1 cellular context compared by ENCODE assay signal in the genomic region with DNA sequence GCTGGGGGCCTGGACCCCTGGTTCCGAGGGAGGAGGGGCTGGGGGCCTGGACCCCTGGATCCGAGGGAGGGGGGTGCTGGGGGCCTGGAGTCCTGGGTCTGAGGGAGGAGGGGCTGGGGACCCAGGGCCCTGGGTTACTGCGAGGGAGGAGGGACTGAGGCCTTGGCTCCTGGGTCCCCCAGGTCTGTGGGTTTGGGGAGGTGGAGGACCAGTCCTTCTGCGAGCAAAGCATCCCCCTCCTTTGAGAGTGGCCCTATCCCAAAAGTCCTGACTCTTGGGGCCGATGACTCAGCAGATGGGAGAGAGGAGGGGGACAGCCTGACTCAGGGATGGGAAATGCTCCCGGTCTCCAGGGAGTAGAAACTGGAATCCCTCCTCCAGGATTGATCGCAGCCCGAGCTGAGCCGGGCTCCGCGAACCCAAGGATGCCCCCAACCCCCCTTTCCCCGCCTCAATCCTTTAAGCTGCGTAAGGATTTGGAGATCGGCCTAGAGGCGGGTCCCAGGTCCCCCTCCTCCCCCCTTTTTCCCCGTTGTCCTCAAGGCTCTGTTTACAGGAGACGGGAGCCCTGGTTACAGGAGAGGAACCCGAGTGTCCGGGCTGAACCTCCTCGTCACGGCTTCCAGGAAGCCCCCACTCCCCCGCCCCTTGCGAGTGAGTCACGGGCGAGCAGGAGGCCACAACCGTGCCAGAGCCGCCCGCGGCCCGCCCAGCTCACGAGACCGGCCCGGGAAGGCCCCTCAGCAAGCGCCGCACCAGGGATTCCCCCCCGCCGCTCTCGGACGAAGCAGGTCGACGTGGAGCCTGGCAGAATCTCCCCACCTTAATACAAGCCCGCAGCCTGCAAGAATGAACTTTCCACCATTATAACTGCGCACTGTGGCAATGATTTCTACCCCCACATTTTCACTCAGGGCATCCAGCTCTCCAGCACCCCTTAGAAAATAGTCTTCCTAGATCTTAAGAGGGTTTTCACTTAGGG.
A peak's percentile ranks its signal among the peaks of the same experiment; 100 is the strongest.
TF ChIP-seq lines count a peak whose summit lies in the region.

No MANE protein-coding gene starts in this region.

TF ChIP-seq in A549, 52 proteins besides CTCF, POLR2A, EP300 and RAD21 (continued from another document):
- TF ChIP-seq, protein P1, sequence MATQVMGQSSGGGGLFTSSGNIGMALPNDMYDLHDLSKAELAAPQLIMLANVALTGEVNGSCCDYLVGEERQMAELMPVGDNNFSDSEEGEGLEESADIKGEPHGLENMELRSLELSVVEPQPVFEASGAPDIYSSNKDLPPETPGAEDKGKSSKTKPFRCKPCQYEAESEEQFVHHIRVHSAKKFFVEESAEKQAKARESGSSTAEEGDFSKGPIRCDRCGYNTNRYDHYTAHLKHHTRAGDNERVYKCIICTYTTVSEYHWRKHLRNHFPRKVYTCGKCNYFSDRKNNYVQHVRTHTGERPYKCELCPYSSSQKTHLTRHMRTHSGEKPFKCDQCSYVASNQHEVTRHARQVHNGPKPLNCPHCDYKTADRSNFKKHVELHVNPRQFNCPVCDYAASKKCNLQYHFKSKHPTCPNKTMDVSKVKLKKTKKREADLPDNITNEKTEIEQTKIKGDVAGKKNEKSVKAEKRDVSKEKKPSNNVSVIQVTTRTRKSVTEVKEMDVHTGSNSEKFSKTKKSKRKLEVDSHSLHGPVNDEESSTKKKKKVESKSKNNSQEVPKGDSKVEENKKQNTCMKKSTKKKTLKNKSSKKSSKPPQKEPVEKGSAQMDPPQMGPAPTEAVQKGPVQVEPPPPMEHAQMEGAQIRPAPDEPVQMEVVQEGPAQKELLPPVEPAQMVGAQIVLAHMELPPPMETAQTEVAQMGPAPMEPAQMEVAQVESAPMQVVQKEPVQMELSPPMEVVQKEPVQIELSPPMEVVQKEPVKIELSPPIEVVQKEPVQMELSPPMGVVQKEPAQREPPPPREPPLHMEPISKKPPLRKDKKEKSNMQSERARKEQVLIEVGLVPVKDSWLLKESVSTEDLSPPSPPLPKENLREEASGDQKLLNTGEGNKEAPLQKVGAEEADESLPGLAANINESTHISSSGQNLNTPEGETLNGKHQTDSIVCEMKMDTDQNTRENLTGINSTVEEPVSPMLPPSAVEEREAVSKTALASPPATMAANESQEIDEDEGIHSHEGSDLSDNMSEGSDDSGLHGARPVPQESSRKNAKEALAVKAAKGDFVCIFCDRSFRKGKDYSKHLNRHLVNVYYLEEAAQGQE (IDR thresholded peaks at IDR 0.05): no peak
- no peak for TF ChIP-seq ESRRA (IDR thresholded peaks at IDR 0.05; ENCODE audit: borderline replicate concordance, low read length)
- TF ChIP-seq SREBF2 (IDR thresholded peaks at IDR 0.05): no peak
- TF ChIP-seq, protein P2, sequence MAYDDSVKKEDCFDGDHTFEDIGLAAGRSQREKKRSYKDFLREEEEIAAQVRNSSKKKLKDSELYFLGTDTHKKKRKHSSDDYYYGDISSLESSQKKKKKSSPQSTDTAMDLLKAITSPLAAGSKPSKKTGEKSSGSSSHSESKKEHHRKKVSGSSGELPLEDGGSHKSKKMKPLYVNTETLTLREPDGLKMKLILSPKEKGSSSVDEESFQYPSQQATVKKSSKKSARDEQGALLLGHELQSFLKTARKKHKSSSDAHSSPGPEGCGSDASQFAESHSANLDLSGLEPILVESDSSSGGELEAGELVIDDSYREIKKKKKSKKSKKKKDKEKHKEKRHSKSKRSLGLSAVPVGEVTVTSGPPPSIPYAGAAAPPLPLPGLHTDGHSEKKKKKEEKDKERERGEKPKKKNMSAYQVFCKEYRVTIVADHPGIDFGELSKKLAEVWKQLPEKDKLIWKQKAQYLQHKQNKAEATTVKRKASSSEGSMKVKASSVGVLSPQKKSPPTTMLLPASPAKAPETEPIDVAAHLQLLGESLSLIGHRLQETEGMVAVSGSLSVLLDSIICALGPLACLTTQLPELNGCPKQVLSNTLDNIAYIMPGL (CRISPR knock-in tag; IDR thresholded peaks at IDR 0.05; ENCODE audit: borderline replicate concordance): no peak
- peak; percentile 94 for TF ChIP-seq HOXA7 (CRISPR knock-in tag; IDR thresholded peaks at IDR 0.05)
- no peak for TF ChIP-seq ZSCAN20 (CRISPR knock-in tag; IDR thresholded peaks at IDR 0.05)
- TF ChIP-seq HOXB5 (CRISPR knock-in tag; IDR thresholded peaks at IDR 0.05): peak; percentile 58
- TF ChIP-seq MAFK (IDR thresholded peaks at IDR 0.05; ENCODE audit: partially characterized antibody): peak; percentile 100
- TF ChIP-seq ZNF302 (CRISPR knock-in tag; IDR thresholded peaks at IDR 0.05): no peak
- TF ChIP-seq CBX2 (IDR thresholded peaks at IDR 0.05; ENCODE audit: borderline replicate concordance, low read depth): no peak
- no peak for TF ChIP-seq CBX8 (IDR thresholded peaks at IDR 0.05)
- TF ChIP-seq BHLHE40 (IDR thresholded peaks at IDR 0.05; ENCODE audit: low read depth, low read length): peak; percentile 100
- TF ChIP-seq TP53 (CRISPR knock-in tag; IDR thresholded peaks at IDR 0.05): peak; percentile 76; the same call in 1 of the 2 replicates
- peak; percentile 87 for TF ChIP-seq JUNB (IDR thresholded peaks at IDR 0.05)
- TF ChIP-seq, protein P3, sequence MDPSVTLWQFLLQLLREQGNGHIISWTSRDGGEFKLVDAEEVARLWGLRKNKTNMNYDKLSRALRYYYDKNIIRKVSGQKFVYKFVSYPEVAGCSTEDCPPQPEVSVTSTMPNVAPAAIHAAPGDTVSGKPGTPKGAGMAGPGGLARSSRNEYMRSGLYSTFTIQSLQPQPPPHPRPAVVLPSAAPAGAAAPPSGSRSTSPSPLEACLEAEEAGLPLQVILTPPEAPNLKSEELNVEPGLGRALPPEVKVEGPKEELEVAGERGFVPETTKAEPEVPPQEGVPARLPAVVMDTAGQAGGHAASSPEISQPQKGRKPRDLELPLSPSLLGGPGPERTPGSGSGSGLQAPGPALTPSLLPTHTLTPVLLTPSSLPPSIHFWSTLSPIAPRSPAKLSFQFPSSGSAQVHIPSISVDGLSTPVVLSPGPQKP (IDR thresholded peaks at IDR 0.05; ENCODE audit: low read depth, low read length): no peak
- TF ChIP-seq NPAS2 (CRISPR knock-in tag; IDR thresholded peaks at IDR 0.05; ENCODE audit: borderline replicate concordance): no peak
- TF ChIP-seq RNF2 (IDR thresholded peaks at IDR 0.05; ENCODE audit: borderline replicate concordance, low read depth): no peak
- no peak for TF ChIP-seq HDAC2 (IDR thresholded peaks at IDR 0.05)
- TF ChIP-seq PHF8 (IDR thresholded peaks at IDR 0.05; ENCODE audit: borderline replicate concordance, low read depth): no peak
- TF ChIP-seq EHMT2 (IDR thresholded peaks at IDR 0.05; ENCODE audit: low read depth): no peak
- peak; percentile 86; the same call in 1 of the 2 replicates for TF ChIP-seq MYC (IDR thresholded peaks at IDR 0.05; ENCODE audit: borderline replicate concordance, low read length)
- peak; percentile 61; the same call in 1 of the 2 replicates for TF ChIP-seq RFX5 (IDR thresholded peaks at IDR 0.05)
- TF ChIP-seq CHD2 (IDR thresholded peaks at IDR 0.05; ENCODE audit: low read length, partially characterized antibody): peak; percentile 55
- no peak for TF ChIP-seq POLR2AphosphoS2 (conservative IDR thresholded peaks at IDR 0.05; ENCODE audit: low read length)
- TF ChIP-seq, protein P4, sequence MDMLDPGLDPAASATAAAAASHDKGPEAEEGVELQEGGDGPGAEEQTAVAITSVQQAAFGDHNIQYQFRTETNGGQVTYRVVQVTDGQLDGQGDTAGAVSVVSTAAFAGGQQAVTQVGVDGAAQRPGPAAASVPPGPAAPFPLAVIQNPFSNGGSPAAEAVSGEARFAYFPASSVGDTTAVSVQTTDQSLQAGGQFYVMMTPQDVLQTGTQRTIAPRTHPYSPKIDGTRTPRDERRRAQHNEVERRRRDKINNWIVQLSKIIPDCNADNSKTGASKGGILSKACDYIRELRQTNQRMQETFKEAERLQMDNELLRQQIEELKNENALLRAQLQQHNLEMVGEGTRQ (IDR thresholded peaks at IDR 0.05): peak; percentile 27; the same call in 1 of the 2 replicates
- TF ChIP-seq KDM1A (IDR thresholded peaks at IDR 0.05; ENCODE audit: low read depth): no peak
- TF ChIP-seq SMC3 (IDR thresholded peaks at IDR 0.05): peak; percentile 39; the same call in 1 of the 3 replicates
- no peak for TF ChIP-seq HOXB13 (CRISPR knock-in tag; IDR thresholded peaks at IDR 0.05; ENCODE audit: low read depth)
- TF ChIP-seq, protein P5, sequence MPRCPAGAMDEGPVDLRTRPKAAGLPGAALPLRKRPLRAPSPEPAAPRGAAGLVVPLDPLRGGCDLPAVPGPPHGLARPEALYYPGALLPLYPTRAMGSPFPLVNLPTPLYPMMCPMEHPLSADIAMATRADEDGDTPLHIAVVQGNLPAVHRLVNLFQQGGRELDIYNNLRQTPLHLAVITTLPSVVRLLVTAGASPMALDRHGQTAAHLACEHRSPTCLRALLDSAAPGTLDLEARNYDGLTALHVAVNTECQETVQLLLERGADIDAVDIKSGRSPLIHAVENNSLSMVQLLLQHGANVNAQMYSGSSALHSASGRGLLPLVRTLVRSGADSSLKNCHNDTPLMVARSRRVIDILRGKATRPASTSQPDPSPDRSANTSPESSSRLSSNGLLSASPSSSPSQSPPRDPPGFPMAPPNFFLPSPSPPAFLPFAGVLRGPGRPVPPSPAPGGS (IDR thresholded peaks at IDR 0.05): no peak; the same call in 2 of the 3 replicates
- peak; percentile 82 for TF ChIP-seq FOSL2 (IDR thresholded peaks at IDR 0.05)
- TF ChIP-seq FOSL2 (CRISPR knock-in tag; IDR thresholded peaks at IDR 0.05): peak; percentile 100
- no peak for TF ChIP-seq RCOR1 (IDR thresholded peaks at IDR 0.05; ENCODE audit: low read depth, low read length)
- peak in 1 of 2 experiments; percentile 37; a peak in 1 of 4 replicates for TF ChIP-seq CEBPB (IDR thresholded peaks at IDR 0.05)
- TF ChIP-seq, protein P6, sequence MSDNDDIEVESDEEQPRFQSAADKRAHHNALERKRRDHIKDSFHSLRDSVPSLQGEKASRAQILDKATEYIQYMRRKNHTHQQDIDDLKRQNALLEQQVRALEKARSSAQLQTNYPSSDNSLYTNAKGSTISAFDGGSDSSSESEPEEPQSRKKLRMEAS (IDR thresholded peaks at IDR 0.05): peak; percentile 86
- TF ChIP-seq GATA3 (IDR thresholded peaks at IDR 0.05; ENCODE audit: borderline replicate concordance): peak; percentile 87
- peak; percentile 86 to 98; a peak in 4 of 5 replicates for TF ChIP-seq JUN (IDR thresholded peaks at IDR 0.05)
- TF ChIP-seq EHF (CRISPR knock-in tag; IDR thresholded peaks at IDR 0.05): peak; percentile 61; the same call in 1 of the 2 replicates
- no peak for TF ChIP-seq CHD4 (IDR thresholded peaks at IDR 0.05; ENCODE audit: borderline replicate concordance)
- TF ChIP-seq, protein P7, sequence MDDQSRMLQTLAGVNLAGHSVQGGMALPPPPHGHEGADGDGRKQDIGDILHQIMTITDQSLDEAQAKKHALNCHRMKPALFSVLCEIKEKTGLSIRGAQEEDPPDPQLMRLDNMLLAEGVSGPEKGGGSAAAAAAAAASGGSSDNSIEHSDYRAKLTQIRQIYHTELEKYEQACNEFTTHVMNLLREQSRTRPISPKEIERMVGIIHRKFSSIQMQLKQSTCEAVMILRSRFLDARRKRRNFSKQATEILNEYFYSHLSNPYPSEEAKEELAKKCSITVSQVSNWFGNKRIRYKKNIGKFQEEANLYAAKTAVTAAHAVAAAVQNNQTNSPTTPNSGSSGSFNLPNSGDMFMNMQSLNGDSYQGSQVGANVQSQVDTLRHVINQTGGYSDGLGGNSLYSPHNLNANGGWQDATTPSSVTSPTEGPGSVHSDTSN (IDR thresholded peaks at IDR 0.05): peak; percentile 50; the same call in 1 of the 2 replicates
- TF ChIP-seq ZFP36 (IDR thresholded peaks at IDR 0.05; ENCODE audit: borderline replicate concordance, partially characterized antibody): no peak
- TF ChIP-seq RARB (CRISPR knock-in tag; IDR thresholded peaks at IDR 0.05): peak; percentile 59
- TF ChIP-seq, protein P8, sequence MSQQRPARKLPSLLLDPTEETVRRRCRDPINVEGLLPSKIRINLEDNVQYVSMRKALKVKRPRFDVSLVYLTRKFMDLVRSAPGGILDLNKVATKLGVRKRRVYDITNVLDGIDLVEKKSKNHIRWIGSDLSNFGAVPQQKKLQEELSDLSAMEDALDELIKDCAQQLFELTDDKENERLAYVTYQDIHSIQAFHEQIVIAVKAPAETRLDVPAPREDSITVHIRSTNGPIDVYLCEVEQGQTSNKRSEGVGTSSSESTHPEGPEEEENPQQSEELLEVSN (IDR thresholded peaks at IDR 0.05; ENCODE audit: borderline replicate concordance, low read depth): peak; percentile 75; the same call in 1 of the 2 replicates
- TF ChIP-seq, protein P9, sequence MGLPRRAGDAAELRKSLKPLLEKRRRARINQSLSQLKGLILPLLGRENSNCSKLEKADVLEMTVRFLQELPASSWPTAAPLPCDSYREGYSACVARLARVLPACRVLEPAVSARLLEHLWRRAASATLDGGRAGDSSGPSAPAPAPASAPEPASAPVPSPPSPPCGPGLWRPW (IDR thresholded peaks at IDR 0.05): no peak
- no peak for TF ChIP-seq HEYL (CRISPR knock-in tag; IDR thresholded peaks at IDR 0.05)
- no peak for TF ChIP-seq FOXS1 (CRISPR knock-in tag; IDR thresholded peaks at IDR 0.05)
- TF ChIP-seq TFCP2L1 (CRISPR knock-in tag; IDR thresholded peaks at IDR 0.05): peak; percentile 97
- TF ChIP-seq ZC3H11A (IDR thresholded peaks at IDR 0.05): no peak
- no peak for TF ChIP-seq KDM5A (IDR thresholded peaks at IDR 0.05)
- TF ChIP-seq NR3C1 (IDR thresholded peaks at IDR 0.05): no peak
- peak; percentile 89; the same call in 1 of the 2 replicates for TF ChIP-seq MAZ (IDR thresholded peaks at IDR 0.05; ENCODE audit: borderline replicate concordance, low read depth, low read length)
